Comparison of ENCODE assay signal across 1 cellular context in genomic region chr20:49297605-49298530, GRCh38.
TF ChIP-seq lines count a peak whose summit lies in the region.

No MANE protein-coding gene starts in this region.

TF ChIP-seq in IMR-90, 13 proteins besides CTCF, POLR2A, EP300 and RAD21:
- TF ChIP-seq RCOR1 (IDR thresholded peaks at IDR 0.05; ENCODE audit: insufficient replicate concordance, low read length) (no peak), CHD1 (IDR thresholded peaks at IDR 0.05; ENCODE audit: low read depth, low read length) (no peak)
